In the genomic region with DNA sequence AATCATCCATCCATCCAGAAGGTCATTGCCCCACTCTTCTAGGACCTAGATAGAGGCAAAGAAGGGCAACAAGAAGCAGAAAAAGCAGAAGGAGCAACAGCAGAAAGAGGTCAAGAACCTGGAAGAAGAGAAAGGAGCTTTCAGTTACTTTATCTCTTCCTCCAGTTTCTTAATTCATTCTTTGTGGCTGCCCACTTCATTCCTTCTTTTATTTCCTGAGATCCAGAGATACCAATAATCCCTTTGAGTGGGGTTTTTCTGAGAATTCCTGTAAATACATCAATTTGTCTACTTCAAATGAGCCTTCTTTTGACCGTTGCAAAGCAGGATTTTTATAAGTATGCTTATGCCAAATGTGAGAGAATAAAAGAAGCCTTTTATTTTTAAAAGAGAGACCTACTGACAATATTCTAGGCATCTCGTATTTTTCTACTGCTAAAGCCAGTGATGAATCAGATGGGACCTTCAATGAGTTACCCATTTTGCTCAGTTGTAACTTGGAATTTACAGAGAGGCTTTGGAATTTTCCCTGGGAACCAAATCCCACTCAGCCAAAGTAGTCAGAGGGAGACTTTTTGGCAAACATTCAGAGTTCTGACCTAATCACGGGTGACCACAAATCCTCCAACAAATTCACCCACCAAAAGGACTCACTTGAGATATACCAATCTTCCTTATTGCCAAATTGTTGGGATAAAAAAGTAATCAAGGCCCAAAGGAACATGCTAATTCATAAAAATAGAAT, we compare ENCODE assay signal across 13 cellular contexts. TPM values are rescaled to one million over a fixed set of nuclear protein-coding genes. Genes with fewer than 3 reads are reported as not detected.
A peak's percentile ranks its signal among the peaks of the same experiment; 100 is the strongest.
DNase-seq lines count a peak whose midpoint lies in the region; ATAC-seq and TF ChIP-seq lines count a peak whose summit lies in the region.
"Had no signal": no experiment of that assay in that cellular context is flagged by ENCODE, and none has a peak within 500 bp of the region (broad histone marks: within the 10 kb centered on the region; RNA-seq: fewer than 3 reads in every experiment).

No MANE protein-coding gene starts in this region.

- no peaks in the 10 kb centered on the region for H3K27me3 ChIP-seq in DOHH2 (ENCODE audit: control insufficient read depth, low read length)
- H3K27me3 ChIP-seq in MG63, result no peaks in the 10 kb centered on the region
- H3K27me3 ChIP-seq: pancreas, SJSA1 had no signal

- ATAC-seq in mucosa of descending colon, result no peak
- no peak for ATAC-seq in GM18909 (IDR thresholded peaks at IDR 0.05; ENCODE audit: poor library complexity, unreplicated experiment)

- H3K4me2 ChIP-seq in DOHH2 (ENCODE audit: low read length), result peak overlapping the region; percentile 35

- H3K4me3 ChIP-seq in DOHH2 (ENCODE audit: low read length) (no peak overlapping the region), mesodermal cell (ENCODE audit: extremely low read depth, insufficient read depth, low read length, poor library complexity, severe bottlenecking) (no peak overlapping the region), mucosa of descending colon (no peak overlapping the region), MG63 (no peak overlapping the region)
- H3K4me3 ChIP-seq: pancreas, SJSA1 had no signal

- DNase-seq in OCI-M1 (lab: John Stamatoyannopoulos, UW) (peak; percentile 86), chondrocyte (ENCODE audit: low spot score) (no peak), mucosa of descending colon (no peak), MG63 (no peak), GDM1 (lab: John Stamatoyannopoulos, UW) (no peak)
- DNase-seq: activated naive CD8-positive, alpha-beta T cell treated with anti-CD3 and anti-CD28 coated beads, Interleukin-2, amount 50 U/mL, for 24 hours; NCI-H2227 treated with DMSO at 0.1 percent for 48 hours; pancreas had no signal

- H3K36me3 Mint-ChIP-seq in chondrocyte (ENCODE audit: low read depth), result no peaks in the 10 kb centered on the region
- H3K36me3 Mint-ChIP-seq: IgD-negative memory B cell had no signal

- no peaks in the 10 kb centered on the region for H3K79me2 ChIP-seq in DOHH2 (ENCODE audit: control insufficient read depth, low read length)

- no peaks in the 10 kb centered on the region for H4K20me1 ChIP-seq in DOHH2 (ENCODE audit: control insufficient read depth, insufficient read depth, low read depth, low read length)

- peaks cover 17% of the 10 kb centered on the region for H3K4me1 ChIP-seq in DOHH2 (ENCODE audit: control insufficient read depth, low read length)
- peaks cover 11% of the 10 kb centered on the region for H3K4me1 ChIP-seq in mesodermal cell (ENCODE audit: control insufficient read depth, insufficient read depth, low read length, poor library complexity, severe bottlenecking)
- no peaks in the 10 kb centered on the region for H3K4me1 ChIP-seq in mucosa of descending colon (ENCODE audit: low read depth)
- H3K4me1 ChIP-seq: pancreas had no signal

- no peaks in the 10 kb centered on the region for H3K9me3 ChIP-seq in DOHH2 (ENCODE audit: control insufficient read depth, insufficient read depth, low read length)
- no peaks in the 10 kb centered on the region for H3K9me3 ChIP-seq in mesodermal cell (ENCODE audit: control insufficient read depth, low read length)
- H3K9me3 ChIP-seq in mucosa of descending colon, result no peaks in the 10 kb centered on the region
- H3K9me3 ChIP-seq in MG63, result no peaks in the 10 kb centered on the region
- H3K9me3 ChIP-seq: pancreas, SJSA1 had no signal

- intact Hi-C loops in mucosa of descending colon (cut with DNase I, micrococcal nuclease), result no loop called here

- TF ChIP-seq CTCF in DOHH2 (IDR thresholded peaks at IDR 0.05; ENCODE audit: low read depth, low read length, poor library complexity, severe bottlenecking), result no peak
- no peak for TF ChIP-seq CTCF in chondrocyte (IDR thresholded peaks at IDR 0.05)
- no peak for TF ChIP-seq CTCF in mucosa of descending colon (IDR thresholded peaks at IDR 0.05)

- no peaks in the 10 kb centered on the region for H3K9me3 Mint-ChIP-seq in chondrocyte (ENCODE audit: low read depth)
- H3K9me3 Mint-ChIP-seq: activated naive CD8-positive, alpha-beta T cell treated with anti-CD3 and anti-CD28 coated beads, Interleukin-2, amount 50 U/mL, for 24 hours; IgD-negative memory B cell had no signal

- peak overlapping the region; percentile 63 for H3K27ac Mint-ChIP-seq in chondrocyte (ENCODE audit: unreplicated experiment)
- H3K27ac Mint-ChIP-seq: activated naive CD8-positive, alpha-beta T cell treated with anti-CD3 and anti-CD28 coated beads, Interleukin-2, amount 50 U/mL, for 24 hours; IgD-negative memory B cell had no signal

- H3K4me3 Mint-ChIP-seq in chondrocyte (ENCODE audit: unreplicated experiment), result no peak overlapping the region
- H3K4me3 Mint-ChIP-seq: activated naive CD8-positive, alpha-beta T cell treated with anti-CD3 and anti-CD28 coated beads, Interleukin-2, amount 50 U/mL, for 24 hours; IgD-negative memory B cell had no signal

- no peaks in the 10 kb centered on the region for H3K9me2 ChIP-seq in DOHH2 (replicated peaks; ENCODE audit: control insufficient read depth, low read length)

- H3K27me3 Mint-ChIP-seq in chondrocyte (ENCODE audit: low read depth), result no peaks in the 10 kb centered on the region

- H3F3A ChIP-seq in DOHH2 (ENCODE audit: control insufficient read depth, insufficient read depth), result no peaks in the 10 kb centered on the region

- no peaks in the 10 kb centered on the region for H3K36me3 ChIP-seq in DOHH2 (ENCODE audit: control insufficient read depth, low read length)
- H3K36me3 ChIP-seq in mesodermal cell (ENCODE audit: control insufficient read depth, insufficient read depth, low read length), result no peaks in the 10 kb centered on the region
- H3K36me3 ChIP-seq in mucosa of descending colon (ENCODE audit: low read depth), result no peaks in the 10 kb centered on the region
- H3K36me3 ChIP-seq in MG63, result no peaks in the 10 kb centered on the region; the same call in 1 of the 2 replicates
- H3K36me3 ChIP-seq: pancreas, SJSA1 had no signal

- no peak overlapping the region for H3K27ac ChIP-seq in DOHH2 (ENCODE audit: low read depth, low read length)
- peak overlapping the region; percentile 5 for H3K27ac ChIP-seq in mesodermal cell (ENCODE audit: low read depth, low read length, severe bottlenecking)
- H3K27ac ChIP-seq: pancreas, SJSA1 had no signal

- H3K4me1 Mint-ChIP-seq in chondrocyte (ENCODE audit: low read depth), result peaks cover 25% of the 10 kb centered on the region
- H3K4me1 Mint-ChIP-seq: activated naive CD8-positive, alpha-beta T cell treated with anti-CD3 and anti-CD28 coated beads, Interleukin-2, amount 50 U/mL, for 24 hours had no signal

- WGBS in mesodermal cell (ENCODE audit: insufficient coverage in 2 of 2), 2 experiments, result 100% methylated on average over 1 of the region's 3 CpGs

RNA-seq across cellular contexts. Expression of a gene that starts 54.9 kb away (rescaled TPM):
- total RNA-seq in chondrocyte, result 8.9 to 10.2 TPM (median 10.1 TPM) in 3 replicates
- 2.9 TPM for polyA plus RNA-seq in mesodermal cell (2013, experiment 1 of 2)
- polyA plus RNA-seq in mesodermal cell (2013, experiment 2 of 2), result 2.6 TPM
- 10 to 100 TPM; 15.9 to 28.7 (median 21.5) TPM for total RNA-seq in mucosa of descending colon
- total RNA-seq in MG63 (2014; rRNA removed; shearing (Covaris generic); ENCODE audit: low replicate concordance), result 2.5 and 3.7 TPM in 2 replicates
- polyA plus RNA-seq: IgD-negative memory B cell had no signal
